ENCODE assay signal across 1 cellular context in the genomic region with DNA sequence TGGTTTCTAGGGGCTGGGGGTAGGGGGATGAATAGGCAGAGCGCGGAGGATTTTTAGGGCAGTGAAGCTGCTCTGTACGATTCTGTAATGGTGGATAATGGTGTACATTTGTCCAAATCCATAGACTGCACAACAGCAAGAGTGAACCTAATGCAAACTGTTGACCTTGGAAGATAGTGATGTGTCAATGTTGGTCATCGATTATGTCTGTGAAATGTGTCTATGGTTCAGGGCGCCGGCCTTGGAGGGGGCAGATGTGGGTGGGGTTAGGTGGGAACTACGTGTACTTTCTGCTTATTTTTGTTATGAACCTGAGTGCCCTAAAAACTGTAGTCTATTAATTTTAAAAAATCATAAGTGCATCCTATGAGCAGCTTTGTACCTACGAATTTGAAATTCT.
A peak's percentile ranks its signal among the peaks of the same experiment; 100 is the strongest.
TF ChIP-seq lines count a peak whose summit lies in the region.

No MANE protein-coding gene starts in this region.

TF ChIP-seq in HepG2, 621 proteins besides CTCF, POLR2A, EP300 and RAD21 (continued from another document):
- no peak for TF ChIP-seq NPAS2 (CRISPR knock-in tag; IDR thresholded peaks at IDR 0.05; ENCODE audit: borderline replicate concordance)
- TF ChIP-seq ZNF441 (CRISPR knock-in tag; IDR thresholded peaks at IDR 0.05; ENCODE audit: borderline replicate concordance), result no peak
- no peak for TF ChIP-seq PREB (CRISPR knock-in tag; IDR thresholded peaks at IDR 0.05)
- TF ChIP-seq PHF8 (CRISPR knock-in tag; IDR thresholded peaks at IDR 0.05), result no peak
- no peak for TF ChIP-seq ZNF678 (CRISPR knock-in tag; IDR thresholded peaks at IDR 0.05)
- no peak for TF ChIP-seq ERF (CRISPR knock-in tag; IDR thresholded peaks at IDR 0.05)
- no peak for TF ChIP-seq POLR2AphosphoS2 (IDR thresholded peaks at IDR 0.05; ENCODE audit: low read depth, low read length)
- no peak for TF ChIP-seq SOX6 (IDR thresholded peaks at IDR 0.05)
- 0 out of 2 replicates have a peak, but pooled peaks have one; percentile 19 for TF ChIP-seq SOX6 (CRISPR knock-in tag; IDR thresholded peaks at IDR 0.05)
- no peak for TF ChIP-seq ZNF263 (CRISPR knock-in tag; IDR thresholded peaks at IDR 0.05)
- no peak for TF ChIP-seq ZNF264 (CRISPR knock-in tag; IDR thresholded peaks at IDR 0.05)
- no peak for TF ChIP-seq TMF1 (CRISPR knock-in tag; IDR thresholded peaks at IDR 0.05; ENCODE audit: low read depth)
- no peak for TF ChIP-seq ZNF367 (CRISPR knock-in tag; IDR thresholded peaks at IDR 0.05; ENCODE audit: borderline replicate concordance)
- TF ChIP-seq ZSCAN29 (CRISPR knock-in tag; conservative IDR thresholded peaks at IDR 0.05), result no peak
- no peak for TF ChIP-seq GATA4 (IDR thresholded peaks at IDR 0.05; ENCODE audit: borderline replicate concordance, low read depth)
- no peak for TF ChIP-seq ZNF550 (CRISPR knock-in tag; IDR thresholded peaks at IDR 0.05; ENCODE audit: borderline replicate concordance)
- TF ChIP-seq MTA1 (CRISPR knock-in tag; IDR thresholded peaks at IDR 0.05; ENCODE audit: borderline replicate concordance), result no peak
- no peak for TF ChIP-seq SRSF9 (IDR thresholded peaks at IDR 0.05; ENCODE audit: borderline replicate concordance, insufficient read depth, low read depth, low read length, poor library complexity, severe bottlenecking)
- no peak for TF ChIP-seq KMT2A (CRISPR knock-in tag; IDR thresholded peaks at IDR 0.05)
- no peak for TF ChIP-seq SMAD9 (CRISPR knock-in tag; IDR thresholded peaks at IDR 0.05)
- TF ChIP-seq ZNF605 (CRISPR knock-in tag; IDR thresholded peaks at IDR 0.05), result no peak
- no peak for TF ChIP-seq MBNL3 (CRISPR knock-in tag; conservative IDR thresholded peaks at IDR 0.05)
- TF ChIP-seq NR2F1 (CRISPR knock-in tag; IDR thresholded peaks at IDR 0.05), result 0 out of 4 replicates have a peak, but pooled peaks of 1 of the 2 experiments have one; percentile 16
- no peak for TF ChIP-seq ZNF430 (CRISPR knock-in tag; IDR thresholded peaks at IDR 0.05)
- no peak for TF ChIP-seq REPIN1 (CRISPR knock-in tag; IDR thresholded peaks at IDR 0.05; ENCODE audit: borderline replicate concordance, low read depth)
- no peak for TF ChIP-seq ISX (CRISPR knock-in tag; conservative IDR thresholded peaks at IDR 0.05)
- TF ChIP-seq SAFB2 (CRISPR knock-in tag; IDR thresholded peaks at IDR 0.05; ENCODE audit: borderline replicate concordance, low read depth), result no peak
- TF ChIP-seq NBN (conservative IDR thresholded peaks at IDR 0.05), result no peak
- no peak for TF ChIP-seq ZNF326 (CRISPR knock-in tag; IDR thresholded peaks at IDR 0.05; ENCODE audit: borderline replicate concordance)
- TF ChIP-seq ZNF354B (CRISPR knock-in tag; IDR thresholded peaks at IDR 0.05), result no peak
- TF ChIP-seq ZNF232 (CRISPR knock-in tag; IDR thresholded peaks at IDR 0.05; ENCODE audit: borderline replicate concordance), result no peak
- no peak for TF ChIP-seq ZNF225 (CRISPR knock-in tag; IDR thresholded peaks at IDR 0.05)
- no peak for TF ChIP-seq RBAK (CRISPR knock-in tag; IDR thresholded peaks at IDR 0.05)
- peak; percentile 36; the same call in 1 of the 2 replicates for TF ChIP-seq HOXA3 (CRISPR knock-in tag; IDR thresholded peaks at IDR 0.05)
- TF ChIP-seq MATR3 (CRISPR knock-in tag; IDR thresholded peaks at IDR 0.05), result no peak
- TF ChIP-seq ZNF629 (CRISPR knock-in tag; conservative IDR thresholded peaks at IDR 0.05), result no peak
- TF ChIP-seq NAIF1 (CRISPR knock-in tag; IDR thresholded peaks at IDR 0.05; ENCODE audit: borderline replicate concordance), result no peak
- no peak for TF ChIP-seq PHB2 (IDR thresholded peaks at IDR 0.05; ENCODE audit: partially characterized antibody)
- TF ChIP-seq ZNF543 (CRISPR knock-in tag; IDR thresholded peaks at IDR 0.05), result no peak
- no peak for TF ChIP-seq HES4 (CRISPR knock-in tag; IDR thresholded peaks at IDR 0.05; ENCODE audit: borderline replicate concordance)
- TF ChIP-seq ZNF3 (CRISPR knock-in tag; IDR thresholded peaks at IDR 0.05), result no peak
- no peak for TF ChIP-seq ZNF674 (CRISPR knock-in tag; IDR thresholded peaks at IDR 0.05; ENCODE audit: low read depth)
- TF ChIP-seq RBFOX2 (IDR thresholded peaks at IDR 0.05; ENCODE audit: low read depth, low read length), result no peak
- TF ChIP-seq ZBTB46 (CRISPR knock-in tag; IDR thresholded peaks at IDR 0.05; ENCODE audit: borderline replicate concordance), result no peak
- no peak for TF ChIP-seq MXD4 (CRISPR knock-in tag; IDR thresholded peaks at IDR 0.05)
